Comparison of ENCODE assay signal across 10 cellular contexts in genomic region chr19:16380943-16381755, GRCh38. TPM values are rescaled to one million over a fixed set of nuclear protein-coding genes. Genes with fewer than 3 reads are reported as not detected.
A peak's percentile ranks its signal among the peaks of the same experiment; 100 is the strongest.
DNase-seq lines count a peak whose midpoint lies in the region; ATAC-seq, FAIRE-seq and TF ChIP-seq lines count a peak whose summit lies in the region.
"Had no signal": no experiment of that assay in that cellular context is flagged by ENCODE, and none has a peak within 500 bp of the region (broad histone marks: within the 10 kb centered on the region; RNA-seq: fewer than 3 reads in every experiment).

No MANE protein-coding gene starts in this region.

- FAIRE-seq in HepG2 (lab: Jason Lieb, UNC) = no peak

- peak overlapping the region; percentile 75 for H3K27ac ChIP-seq in CD4-positive, CD25-positive, alpha-beta regulatory T cell (ENCODE audit: insufficient read depth, low read length, poor library complexity, severe bottlenecking)
- H3K27ac ChIP-seq in adipose tissue (ENCODE audit: low read depth, low read length) (peak overlapping the region; percentile 25), HepG2 (ENCODE audit: extremely low read length, insufficient read depth, low read length) (no peak overlapping the region), skeletal muscle tissue (ENCODE audit: low read depth, low read length) (peak overlapping the region; percentile 96), substantia nigra (ENCODE audit: low read depth, low read length, poor library complexity, severe bottlenecking) (no peak overlapping the region)

- H3K9ac ChIP-seq in HepG2 (ENCODE audit: insufficient read depth, low read depth, low read length) (no peak overlapping the region), skeletal muscle tissue (ENCODE audit: low read depth in 1 of 3, low read length in 3 of 3) (peak overlapping the region; percentile 51 to 77 (median 52))

- POLR2A ChIA-PET in HepG2 (lab: Yijun Ruan, JAX) = no interaction called here

- peak overlapping the region; percentile 68 to 85 (median 83) for H3K27ac Mint-ChIP-seq in CD4-positive, CD25-positive, alpha-beta regulatory T cell
- H3K27ac Mint-ChIP-seq: activated CD8-positive, alpha-beta T cell treated with anti-CD3 and anti-CD28 coated beads, Interleukin-2, amount 10 ng/mL, durations not matched to agents 7 days and 5 days had no signal

- no peaks in the 10 kb centered on the region for H3K27me3 Mint-ChIP-seq in CD4-positive, CD25-positive, alpha-beta regulatory T cell

- H4K20me1 ChIP-seq in HepG2 (ENCODE audit: insufficient read depth, low read length) = no peaks in the 10 kb centered on the region; the same call in none of the 2 replicates

- H3K4me3 Mint-ChIP-seq in CD4-positive, CD25-positive, alpha-beta regulatory T cell = peak overlapping the region in 3 of 4 donors; percentile 31 to 58 (median 47)
- H3K4me3 Mint-ChIP-seq: activated CD8-positive, alpha-beta T cell treated with anti-CD3 and anti-CD28 coated beads, Interleukin-2, amount 10 ng/mL, durations not matched to agents 7 days and 5 days had no signal

- H3K4me1 ChIP-seq in CD4-positive, CD25-positive, alpha-beta regulatory T cell (ENCODE audit: control insufficient read depth, insufficient read depth, low read length, poor library complexity, severe bottlenecking) = peaks cover 64% of the 10 kb centered on the region
- no peaks in the 10 kb centered on the region for H3K4me1 ChIP-seq in HepG2 (ENCODE audit: insufficient read depth, low read length)
- peaks cover 49 to 70% (median 69%) of the 10 kb centered on the region in 3 donors for H3K4me1 ChIP-seq in skeletal muscle tissue (ENCODE audit: control insufficient read depth in 3 of 3, insufficient read depth in 3 of 3, low read length in 3 of 3)

- H3K36me3 Mint-ChIP-seq in CD4-positive, CD25-positive, alpha-beta regulatory T cell = peaks cover 21% of the 10 kb centered on the region

- no peaks in the 10 kb centered on the region for H3K27me3 ChIP-seq in CD4-positive, CD25-positive, alpha-beta regulatory T cell (ENCODE audit: control insufficient read depth, insufficient read depth, low read length)
- H3K27me3 ChIP-seq in HepG2 (ENCODE audit: control insufficient read depth in 1 of 2, insufficient read depth in 2 of 2, low read length in 2 of 2) (no peaks in the 10 kb centered on the region), skeletal muscle tissue (ENCODE audit: control insufficient read depth in 3 of 3, insufficient read depth in 3 of 3, low read length in 3 of 3) (no peaks in the 10 kb centered on the region)

- H3K36me3 ChIP-seq in CD4-positive, CD25-positive, alpha-beta regulatory T cell (ENCODE audit: control insufficient read depth, insufficient read depth, low read length) = peaks cover 23% of the 10 kb centered on the region
- H3K36me3 ChIP-seq in HepG2 (replicated peaks in 1 of 2; ENCODE audit: control insufficient read depth in 1 of 2, insufficient read depth in 2 of 2, low read length in 2 of 2) = peaks cover 22 to 58% of the 10 kb centered on the region in 2 experiments
- H3K36me3 ChIP-seq in skeletal muscle tissue (ENCODE audit: control insufficient read depth in 3 of 3, insufficient read depth in 3 of 3, low read length in 3 of 3) = peaks cover 22 to 35% (median 28%) of the 10 kb centered on the region in 3 donors

- H2AFZ ChIP-seq in HepG2 (ENCODE audit: low read length) = no peak overlapping the region

- 95 to 96% (median 95%) methylated on average over 22 of the region's 22 CpGs for WGBS in adipose tissue, 3 donors
- 98% methylated on average over 15 of the region's 22 CpGs for WGBS in HepG2 (ENCODE audit: low lambda C conversion rate)

- no peak for TF ChIP-seq RAD21 in HepG2 (CRISPR knock-in tag; IDR thresholded peaks at IDR 0.05)

- no peak for TF ChIP-seq POLR2A in HepG2 (IDR thresholded peaks at IDR 0.05; ENCODE audit: insufficient read depth in 1 of 2, low read depth in 2 of 2, low read length in 2 of 2)

- ATAC-seq in CD4-positive, CD25-positive, alpha-beta regulatory T cell (ENCODE audit: low read depth in 2 of 2) = no peak
- ATAC-seq in HepG2 = no peak
- ATAC-seq in GM21381 (IDR thresholded peaks at IDR 0.05; ENCODE audit: unreplicated experiment) = no peak
- ATAC-seq: activated CD8-positive, alpha-beta T cell treated with anti-CD3 and anti-CD28 coated beads, Interleukin-2, amount 10 ng/mL, durations not matched to agents 7 days and 5 days had no signal

- H3K9me3 ChIP-seq in CD4-positive, CD25-positive, alpha-beta regulatory T cell (ENCODE audit: control insufficient read depth in 2 of 2, low read length in 2 of 2) = no peaks in the 10 kb centered on the region
- H3K9me3 ChIP-seq in HepG2 (ENCODE audit: low read length) (no peaks in the 10 kb centered on the region), skeletal muscle tissue (ENCODE audit: control insufficient read depth in 3 of 3, low read length in 3 of 3) (no peaks in the 10 kb centered on the region)

- intact Hi-C loops in HepG2 (cut with micrococcal nuclease; ENCODE audit: unreplicated experiment) = no loop called here

- CTCF ChIA-PET in HepG2 (lab: Yijun Ruan, JAX; ENCODE audit: low intra/inter-chr PET ratio, low total read pairs) = no interaction called here

- peaks cover 12 to 88% (median 41%) of the 10 kb centered on the region in 4 donors for H3K4me1 Mint-ChIP-seq in CD4-positive, CD25-positive, alpha-beta regulatory T cell

- BruUV-seq in HepG2 (replicated peaks; lab: Mats Ljungman, UMichigan) = no TSS peak

- no peak overlapping the region for H3K4me3 ChIP-seq in CD4-positive, CD25-positive, alpha-beta regulatory T cell (ENCODE audit: low read depth, low read length)
- H3K4me3 ChIP-seq in HepG2 (replicated peaks in 1 of 3; ENCODE audit: insufficient read depth in 1 of 3, low read depth in 2 of 3, low read length in 3 of 3) (no peak overlapping the region), skeletal muscle tissue (ENCODE audit: low read length in 3 of 3) (peak overlapping the region in 2 of 3 donors; percentile 22 to 38)

- TF ChIP-seq EP300 in HepG2 (IDR thresholded peaks at IDR 0.05; ENCODE audit: low read depth in 2 of 2, low read length in 2 of 2) (no peak), HepG2 (CRISPR knock-in tag; IDR thresholded peaks at IDR 0.05; ENCODE audit: borderline replicate concordance) (no peak)

- no peak overlapping the region for H3K4me2 ChIP-seq in HepG2 (ENCODE audit: low read depth, low read length)

- H3K79me2 ChIP-seq in HepG2 (ENCODE audit: insufficient read depth, low read length) = no peaks in the 10 kb centered on the region

- in situ Hi-C loops in HepG2 (cut with HindIII; ENCODE audit: extremely low pct_ligation_motif_present, low pct_unique_long_range_greater_than_20kb) = loop anchor here (5.0 to 25.0 kb wide), 2 partner anchors 134 to 344 kb away; no protein-coding TSS in a partner anchor

- DNase-seq in CD4-positive, CD25-positive, alpha-beta regulatory T cell = no peak
- DNase-seq in HepG2 (ENCODE audit: low spot score) = no peak
- DNase-seq in substantia nigra (lab: John Stamatoyannopoulos, UW) = no peak
- DNase-seq in stimulated activated CD8-positive, alpha-beta memory T cell treated with anti-CD3 and anti-CD28 coated beads, Interleukin-4, amount 100 ng/mL, for 48 hours = no peak
- no peak for DNase-seq in stimulated activated CD4-positive, alpha-beta T cell treated with anti-CD3 and anti-CD28 coated beads, Interleukin-2, amount 100 ng/mL, for 48 hours
- DNase-seq: activated CD8-positive, alpha-beta T cell treated with anti-CD3 and anti-CD28 coated beads, Interleukin-2, amount 10 ng/mL, durations not matched to agents 7 days and 5 days; effector CD8-positive, alpha-beta T cell had no signal

- TF ChIP-seq CTCF in HepG2 (CRISPR knock-in tag; IDR thresholded peaks at IDR 0.05) = no peak

- H3K9me3 Mint-ChIP-seq in CD4-positive, CD25-positive, alpha-beta regulatory T cell = no peaks in the 10 kb centered on the region

TF ChIP-seq in HepG2, 621 proteins besides CTCF, POLR2A, EP300 and RAD21:
- TF ChIP-seq ZNF792 (CRISPR knock-in tag; IDR thresholded peaks at IDR 0.05) (no peak), AGO2 (optimal IDR thresholded peaks at IDR 0.05; ENCODE audit: low read depth, low read length) (peak; percentile 7)

RNA-seq across cellular contexts. Expression of gene KLF2, which starts 56.5 kb away (rescaled TPM):
- 725 TPM for total RNA-seq in CD4-positive, CD25-positive, alpha-beta regulatory T cell
- polyA plus RNA-seq in CD4-positive, CD25-positive, alpha-beta regulatory T cell = 100 to 1,000 TPM in 2 of 4 donors, 10 to 100 TPM in 2; 95.1 to 139 (median 118) TPM
- 100 to 1,000 TPM in 1 of 3 donors, 10 to 100 TPM in 2; 16.4 to 136 (median 54.7) TPM for polyA plus RNA-seq in adipose tissue
- not detected in 2 replicates for total RNA-seq in HepG2 (2016; rRNA removed; fragmentation: Illumina TruSeq; extraction: Trizol)
- not detected in 2 replicates for total RNA-seq in HepG2 (2016; cell fraction: cytosol; rRNA removed; fragmentation: Illumina TruSeq; extraction: Trizol; ENCODE audit: low read depth)
- not detected in 2 replicates for total RNA-seq in HepG2 (2016; cell fraction: insoluble cytoplasmic fraction; rRNA removed; fragmentation: Illumina TruSeq; extraction: Trizol)
- total RNA-seq in HepG2 (2016; cell fraction: membrane; rRNA removed; fragmentation: Illumina TruSeq; extraction: Trizol) = not detected in 2 replicates
- not detected in 2 replicates for total RNA-seq in HepG2 (2016; cell fraction: nucleus; rRNA removed; fragmentation: Illumina TruSeq; extraction: Trizol)
- polyA plus RNA-seq in HepG2 (2011; rRNA removed) = 0.05 TPM in 1 of 2 replicates, not detected in the other
- 0.05 TPM in 1 of 2 replicates, not detected in the other for polyA plus RNA-seq in HepG2 (2011; cell fraction: cytosol; rRNA removed)
- 0.16 and 0.23 TPM in 2 replicates for polyA plus RNA-seq in HepG2 (2011; cell fraction: nucleus; rRNA removed)
- polyA plus RNA-seq in HepG2 (2012) = not detected in 2 replicates
- polyA plus RNA-seq in HepG2 (2016; cell fraction: cytosol; fragmentation: Illumina TruSeq; extraction: Trizol; ENCODE audit: low read depth) = not detected in 2 replicates
- polyA plus RNA-seq in HepG2 (2016; cell fraction: insoluble cytoplasmic fraction; fragmentation: Illumina TruSeq; extraction: Trizol; ENCODE audit: low read depth) = not detected in 2 replicates
- 0.27 TPM in 1 of 2 replicates, not detected in the other for polyA plus RNA-seq in HepG2 (2016; cell fraction: membrane; fragmentation: Illumina TruSeq; extraction: Trizol; ENCODE audit: low read depth)
- polyA plus RNA-seq in HepG2 (2016; cell fraction: nucleus; fragmentation: Illumina TruSeq; extraction: Trizol; ENCODE audit: insufficient read depth, low read depth) = not detected in 2 replicates
- polyA minus RNA-seq in HepG2 (2011; rRNA and poly(A)+ RNA removed; ENCODE audit: low replicate concordance) = 0.16 TPM in 1 of 2 replicates, not detected in the other
- polyA minus RNA-seq in HepG2 (2011; cell fraction: cytosol; rRNA and poly(A)+ RNA removed) = not detected in 2 replicates
- not detected in 2 replicates for polyA minus RNA-seq in HepG2 (2011; cell fraction: nucleus; rRNA and poly(A)+ RNA removed)
- total RNA-seq in skeletal muscle tissue = 14.1 TPM

Comparison
In these comparisons a context has a peak if more than half of its experiments do, and no peak if none do; other contexts are left out.
1. H3K27ac ChIP-seq: peak in CD4-positive, CD25-positive, alpha-beta regulatory T cell (single experiment), adipose tissue (single experiment) and skeletal muscle tissue (single experiment); none in HepG2 (single experiment) and substantia nigra (single experiment).
2. H3K4me3 ChIP-seq: peak in skeletal muscle tissue (2 of 3); none in CD4-positive, CD25-positive, alpha-beta regulatory T cell (single experiment) and HepG2 (0 of 3).
3. RNA of gene KLF2, which starts 56.5 kb away (total RNA-seq): 725 TPM in CD4-positive, CD25-positive, alpha-beta regulatory T cell (single experiment); 14.1 TPM in skeletal muscle tissue (single experiment) and not detected in HepG2; every median in the first group is over 10 times any median in the second.